Comparison of ENCODE assay signal across 1 cellular context in the genomic region with DNA sequence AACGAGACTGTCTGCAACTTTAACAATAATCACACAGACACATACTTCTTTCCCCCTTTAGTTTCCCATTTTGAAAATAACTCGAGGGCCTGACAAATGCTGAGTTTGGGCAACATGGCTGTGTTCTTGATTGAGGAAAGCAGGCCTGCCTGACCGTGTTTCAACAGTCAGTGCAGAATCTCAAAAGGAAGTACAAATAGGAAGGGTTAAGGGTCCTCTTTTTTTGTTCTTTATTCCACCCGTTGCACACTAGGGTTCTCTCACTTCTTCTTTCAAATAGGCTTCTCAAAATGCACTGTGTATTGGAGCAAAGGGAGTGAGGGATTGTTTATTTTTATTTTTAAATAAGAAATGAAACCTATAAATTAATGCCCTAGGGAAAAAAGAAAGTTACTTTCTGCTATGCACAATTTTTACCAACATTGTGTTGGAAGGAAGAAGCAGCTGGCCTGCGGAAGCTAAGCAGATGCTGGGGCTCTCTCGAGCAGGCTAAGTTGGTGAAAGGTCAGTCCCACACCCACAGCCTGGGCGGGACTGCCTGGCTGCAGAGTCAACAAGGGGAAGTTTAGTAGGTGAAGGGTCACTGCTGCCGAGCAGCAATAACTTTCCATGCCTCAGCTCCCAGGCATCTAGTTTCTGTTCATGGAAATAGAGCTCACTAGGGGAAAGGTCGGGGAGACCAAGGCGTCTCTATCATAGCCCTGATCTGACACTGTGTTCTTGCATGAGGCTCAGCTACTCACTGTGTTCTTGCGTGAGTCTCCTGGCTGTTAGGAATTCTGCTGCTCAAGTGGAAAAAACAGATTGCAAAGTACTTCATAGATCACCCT.
A peak's percentile ranks its signal among the peaks of the same experiment; 100 is the strongest.
TF ChIP-seq lines count a peak whose summit lies in the region.

No MANE protein-coding gene starts in this region.

TF ChIP-seq in SK-N-SH, 30 proteins besides CTCF, POLR2A, EP300 and RAD21 (continued from another document):
- TF ChIP-seq PBX3 (IDR thresholded peaks at IDR 0.05) = 0 out of 2 replicates have a peak, but pooled peaks have one; percentile 12
- TF ChIP-seq FOSL2 (IDR thresholded peaks at IDR 0.05; ENCODE audit: borderline replicate concordance, low read depth) = peak; percentile 11; the same call in 1 of the 2 replicates
